In the genomic region with DNA sequence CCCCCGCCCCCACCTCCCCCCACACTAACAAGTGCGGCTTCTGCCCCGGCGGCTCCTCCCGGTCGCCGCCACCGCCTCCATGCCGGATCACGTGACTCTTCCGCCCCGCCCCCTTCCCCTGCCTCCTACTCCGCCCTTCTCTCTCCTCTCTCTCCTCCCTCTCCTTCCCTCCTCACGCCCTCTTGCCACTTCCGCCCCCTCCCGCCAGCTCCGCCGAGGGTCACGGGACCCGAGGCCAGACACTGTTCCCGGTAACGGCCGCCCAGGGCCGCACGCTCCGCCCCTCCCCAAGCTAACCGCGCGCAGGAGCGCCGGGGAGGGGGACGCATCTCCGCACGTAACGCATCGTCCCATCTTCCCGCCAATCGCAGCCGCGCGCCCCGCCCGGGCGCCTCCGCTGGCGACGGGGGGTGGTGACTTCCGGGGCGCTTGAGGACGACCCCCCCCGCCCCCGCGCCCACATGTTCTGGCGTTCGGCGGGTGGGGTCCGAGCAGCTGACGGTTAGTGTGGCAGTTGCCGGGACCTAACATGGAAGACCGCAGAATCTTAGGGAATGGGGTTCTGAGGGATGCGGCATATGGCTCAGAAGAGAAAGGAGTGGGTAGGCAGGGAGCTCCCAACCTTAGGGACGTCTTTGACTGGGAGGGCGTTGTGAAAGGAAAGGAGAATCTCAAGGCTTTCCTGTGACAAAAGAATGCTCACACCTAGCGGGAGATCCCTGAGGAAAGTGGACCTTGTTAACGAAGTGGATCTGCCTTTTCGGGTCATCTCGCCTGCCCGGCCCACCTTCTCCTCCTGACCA, we compare ENCODE assay signal across 1 cellular context.
TF ChIP-seq lines count a peak whose summit lies in the region.

A gene with protein sequence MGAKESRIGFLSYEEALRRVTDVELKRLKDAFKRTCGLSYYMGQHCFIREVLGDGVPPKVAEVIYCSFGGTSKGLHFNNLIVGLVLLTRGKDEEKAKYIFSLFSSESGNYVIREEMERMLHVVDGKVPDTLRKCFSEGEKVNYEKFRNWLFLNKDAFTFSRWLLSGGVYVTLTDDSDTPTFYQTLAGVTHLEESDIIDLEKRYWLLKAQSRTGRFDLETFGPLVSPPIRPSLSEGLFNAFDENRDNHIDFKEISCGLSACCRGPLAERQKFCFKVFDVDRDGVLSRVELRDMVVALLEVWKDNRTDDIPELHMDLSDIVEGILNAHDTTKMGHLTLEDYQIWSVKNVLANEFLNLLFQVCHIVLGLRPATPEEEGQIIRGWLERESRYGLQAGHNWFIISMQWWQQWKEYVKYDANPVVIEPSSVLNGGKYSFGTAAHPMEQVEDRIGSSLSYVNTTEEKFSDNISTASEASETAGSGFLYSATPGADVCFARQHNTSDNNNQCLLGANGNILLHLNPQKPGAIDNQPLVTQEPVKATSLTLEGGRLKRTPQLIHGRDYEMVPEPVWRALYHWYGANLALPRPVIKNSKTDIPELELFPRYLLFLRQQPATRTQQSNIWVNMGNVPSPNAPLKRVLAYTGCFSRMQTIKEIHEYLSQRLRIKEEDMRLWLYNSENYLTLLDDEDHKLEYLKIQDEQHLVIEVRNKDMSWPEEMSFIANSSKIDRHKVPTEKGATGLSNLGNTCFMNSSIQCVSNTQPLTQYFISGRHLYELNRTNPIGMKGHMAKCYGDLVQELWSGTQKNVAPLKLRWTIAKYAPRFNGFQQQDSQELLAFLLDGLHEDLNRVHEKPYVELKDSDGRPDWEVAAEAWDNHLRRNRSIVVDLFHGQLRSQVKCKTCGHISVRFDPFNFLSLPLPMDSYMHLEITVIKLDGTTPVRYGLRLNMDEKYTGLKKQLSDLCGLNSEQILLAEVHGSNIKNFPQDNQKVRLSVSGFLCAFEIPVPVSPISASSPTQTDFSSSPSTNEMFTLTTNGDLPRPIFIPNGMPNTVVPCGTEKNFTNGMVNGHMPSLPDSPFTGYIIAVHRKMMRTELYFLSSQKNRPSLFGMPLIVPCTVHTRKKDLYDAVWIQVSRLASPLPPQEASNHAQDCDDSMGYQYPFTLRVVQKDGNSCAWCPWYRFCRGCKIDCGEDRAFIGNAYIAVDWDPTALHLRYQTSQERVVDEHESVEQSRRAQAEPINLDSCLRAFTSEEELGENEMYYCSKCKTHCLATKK (N-terminal part only) (minus strand): TSS at position 92 of the 803 bp plus-strand sequence. CDS start 194 bp downstream, outside the sequence.

TF ChIP-seq in HepG2, 621 proteins besides CTCF, POLR2A, EP300 and RAD21 (continued from another document and continues in another):
- TF ChIP-seq, protein P1, sequence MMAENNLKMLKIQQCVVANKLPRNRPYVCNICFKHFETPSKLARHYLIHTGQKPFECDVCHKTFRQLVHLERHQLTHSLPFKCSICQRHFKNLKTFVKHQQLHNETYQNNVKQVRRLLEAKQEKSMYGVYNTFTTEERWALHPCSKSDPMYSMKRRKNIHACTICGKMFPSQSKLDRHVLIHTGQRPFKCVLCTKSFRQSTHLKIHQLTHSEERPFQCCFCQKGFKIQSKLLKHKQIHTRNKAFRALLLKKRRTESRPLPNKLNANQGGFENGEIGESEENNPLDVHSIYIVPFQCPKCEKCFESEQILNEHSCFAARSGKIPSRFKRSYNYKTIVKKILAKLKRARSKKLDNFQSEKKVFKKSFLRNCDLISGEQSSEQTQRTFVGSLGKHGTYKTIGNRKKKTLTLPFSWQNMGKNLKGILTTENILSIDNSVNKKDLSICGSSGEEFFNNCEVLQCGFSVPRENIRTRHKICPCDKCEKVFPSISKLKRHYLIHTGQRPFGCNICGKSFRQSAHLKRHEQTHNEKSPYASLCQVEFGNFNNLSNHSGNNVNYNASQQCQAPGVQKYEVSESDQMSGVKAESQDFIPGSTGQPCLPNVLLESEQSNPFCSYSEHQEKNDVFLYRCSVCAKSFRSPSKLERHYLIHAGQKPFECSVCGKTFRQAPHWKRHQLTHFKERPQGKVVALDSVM (CRISPR knock-in tag; IDR thresholded peaks at IDR 0.05), result peak; percentile 67
- TF ChIP-seq MAFG (CRISPR knock-in tag; IDR thresholded peaks at IDR 0.05) (no peak), ZNF101 (CRISPR knock-in tag; IDR thresholded peaks at IDR 0.05; ENCODE audit: borderline replicate concordance, low read depth) (no peak), FOXJ3 (CRISPR knock-in tag; IDR thresholded peaks at IDR 0.05; ENCODE audit: borderline replicate concordance) (no peak), ZNF124 (CRISPR knock-in tag; IDR thresholded peaks at IDR 0.05) (no peak), PTBP1 (IDR thresholded peaks at IDR 0.05; ENCODE audit: low read depth, low read length, poor library complexity, severe bottlenecking) (peak; percentile 84), BRD4 (CRISPR knock-in tag; IDR thresholded peaks at IDR 0.05) (no peak; the same call in 1 of the 2 replicates), KMT2A (CRISPR knock-in tag; IDR thresholded peaks at IDR 0.05) (peak; percentile 80), ATM (IDR thresholded peaks at IDR 0.05; ENCODE audit: borderline replicate concordance) (no peak), ZNF44 (CRISPR knock-in tag; IDR thresholded peaks at IDR 0.05) (0 out of 2 replicates have a peak, but pooled peaks have one; percentile 69), TSC22D2 (CRISPR knock-in tag; IDR thresholded peaks at IDR 0.05; ENCODE audit: borderline replicate concordance) (peak; percentile 58; the same call in 1 of the 2 replicates), CC2D1A (CRISPR knock-in tag; IDR thresholded peaks at IDR 0.05) (no peak), SP5 (CRISPR knock-in tag; IDR thresholded peaks at IDR 0.05; ENCODE audit: borderline replicate concordance, low read depth) (peak; percentile 70), NFRKB (IDR thresholded peaks at IDR 0.05) (no peak), GPN1 (CRISPR knock-in tag; IDR thresholded peaks at IDR 0.05; ENCODE audit: borderline replicate concordance) (no peak), NCOR1 (IDR thresholded peaks at IDR 0.05; ENCODE audit: borderline replicate concordance, low read length) (peak; percentile 81)
- TF ChIP-seq, protein P2, sequence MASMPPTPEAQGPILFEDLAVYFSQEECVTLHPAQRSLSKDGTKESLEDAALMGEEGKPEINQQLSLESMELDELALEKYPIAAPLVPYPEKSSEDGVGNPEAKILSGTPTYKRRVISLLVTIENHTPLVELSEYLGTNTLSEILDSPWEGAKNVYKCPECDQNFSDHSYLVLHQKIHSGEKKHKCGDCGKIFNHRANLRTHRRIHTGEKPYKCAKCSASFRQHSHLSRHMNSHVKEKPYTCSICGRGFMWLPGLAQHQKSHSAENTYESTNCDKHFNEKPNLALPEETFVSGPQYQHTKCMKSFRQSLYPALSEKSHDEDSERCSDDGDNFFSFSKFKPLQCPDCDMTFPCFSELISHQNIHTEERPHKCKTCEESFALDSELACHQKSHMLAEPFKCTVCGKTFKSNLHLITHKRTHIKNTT (CRISPR knock-in tag; IDR thresholded peaks at IDR 0.05), result no peak
- TF ChIP-seq, protein P3, sequence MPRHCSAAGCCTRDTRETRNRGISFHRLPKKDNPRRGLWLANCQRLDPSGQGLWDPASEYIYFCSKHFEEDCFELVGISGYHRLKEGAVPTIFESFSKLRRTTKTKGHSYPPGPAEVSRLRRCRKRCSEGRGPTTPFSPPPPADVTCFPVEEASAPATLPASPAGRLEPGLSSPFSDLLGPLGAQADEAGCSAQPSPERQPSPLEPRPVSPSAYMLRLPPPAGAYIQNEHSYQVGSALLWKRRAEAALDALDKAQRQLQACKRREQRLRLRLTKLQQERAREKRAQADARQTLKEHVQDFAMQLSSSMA (CRISPR knock-in tag; IDR thresholded peaks at IDR 0.05), result no peak; the same call in 1 of the 2 replicates
- TF ChIP-seq, protein P4, sequence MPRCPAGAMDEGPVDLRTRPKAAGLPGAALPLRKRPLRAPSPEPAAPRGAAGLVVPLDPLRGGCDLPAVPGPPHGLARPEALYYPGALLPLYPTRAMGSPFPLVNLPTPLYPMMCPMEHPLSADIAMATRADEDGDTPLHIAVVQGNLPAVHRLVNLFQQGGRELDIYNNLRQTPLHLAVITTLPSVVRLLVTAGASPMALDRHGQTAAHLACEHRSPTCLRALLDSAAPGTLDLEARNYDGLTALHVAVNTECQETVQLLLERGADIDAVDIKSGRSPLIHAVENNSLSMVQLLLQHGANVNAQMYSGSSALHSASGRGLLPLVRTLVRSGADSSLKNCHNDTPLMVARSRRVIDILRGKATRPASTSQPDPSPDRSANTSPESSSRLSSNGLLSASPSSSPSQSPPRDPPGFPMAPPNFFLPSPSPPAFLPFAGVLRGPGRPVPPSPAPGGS (CRISPR knock-in tag; IDR thresholded peaks at IDR 0.05), result peak; percentile 77; the same call in 1 of the 2 replicates
- TF ChIP-seq, protein P5, sequence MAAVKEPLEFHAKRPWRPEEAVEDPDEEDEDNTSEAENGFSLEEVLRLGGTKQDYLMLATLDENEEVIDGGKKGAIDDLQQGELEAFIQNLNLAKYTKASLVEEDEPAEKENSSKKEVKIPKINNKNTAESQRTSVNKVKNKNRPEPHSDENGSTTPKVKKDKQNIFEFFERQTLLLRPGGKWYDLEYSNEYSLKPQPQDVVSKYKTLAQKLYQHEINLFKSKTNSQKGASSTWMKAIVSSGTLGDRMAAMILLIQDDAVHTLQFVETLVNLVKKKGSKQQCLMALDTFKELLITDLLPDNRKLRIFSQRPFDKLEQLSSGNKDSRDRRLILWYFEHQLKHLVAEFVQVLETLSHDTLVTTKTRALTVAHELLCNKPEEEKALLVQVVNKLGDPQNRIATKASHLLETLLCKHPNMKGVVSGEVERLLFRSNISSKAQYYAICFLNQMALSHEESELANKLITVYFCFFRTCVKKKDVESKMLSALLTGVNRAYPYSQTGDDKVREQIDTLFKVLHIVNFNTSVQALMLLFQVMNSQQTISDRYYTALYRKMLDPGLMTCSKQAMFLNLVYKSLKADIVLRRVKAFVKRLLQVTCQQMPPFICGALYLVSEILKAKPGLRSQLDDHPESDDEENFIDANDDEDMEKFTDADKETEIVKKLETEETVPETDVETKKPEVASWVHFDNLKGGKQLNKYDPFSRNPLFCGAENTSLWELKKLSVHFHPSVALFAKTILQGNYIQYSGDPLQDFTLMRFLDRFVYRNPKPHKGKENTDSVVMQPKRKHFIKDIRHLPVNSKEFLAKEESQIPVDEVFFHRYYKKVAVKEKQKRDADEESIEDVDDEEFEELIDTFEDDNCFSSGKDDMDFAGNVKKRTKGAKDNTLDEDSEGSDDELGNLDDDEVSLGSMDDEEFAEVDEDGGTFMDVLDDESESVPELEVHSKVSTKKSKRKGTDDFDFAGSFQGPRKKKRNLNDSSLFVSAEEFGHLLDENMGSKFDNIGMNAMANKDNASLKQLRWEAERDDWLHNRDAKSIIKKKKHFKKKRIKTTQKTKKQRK (IDR thresholded peaks at IDR 0.05; ENCODE audit: low read length), result no peak
- TF ChIP-seq, protein P6, sequence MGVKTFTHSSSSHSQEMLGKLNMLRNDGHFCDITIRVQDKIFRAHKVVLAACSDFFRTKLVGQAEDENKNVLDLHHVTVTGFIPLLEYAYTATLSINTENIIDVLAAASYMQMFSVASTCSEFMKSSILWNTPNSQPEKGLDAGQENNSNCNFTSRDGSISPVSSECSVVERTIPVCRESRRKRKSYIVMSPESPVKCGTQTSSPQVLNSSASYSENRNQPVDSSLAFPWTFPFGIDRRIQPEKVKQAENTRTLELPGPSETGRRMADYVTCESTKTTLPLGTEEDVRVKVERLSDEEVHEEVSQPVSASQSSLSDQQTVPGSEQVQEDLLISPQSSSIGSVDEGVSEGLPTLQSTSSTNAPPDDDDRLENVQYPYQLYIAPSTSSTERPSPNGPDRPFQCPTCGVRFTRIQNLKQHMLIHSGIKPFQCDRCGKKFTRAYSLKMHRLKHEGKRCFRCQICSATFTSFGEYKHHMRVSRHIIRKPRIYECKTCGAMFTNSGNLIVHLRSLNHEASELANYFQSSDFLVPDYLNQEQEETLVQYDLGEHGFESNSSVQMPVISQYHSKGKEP (CRISPR knock-in tag; IDR thresholded peaks at IDR 0.05), result no peak
- TF ChIP-seq, protein P7, sequence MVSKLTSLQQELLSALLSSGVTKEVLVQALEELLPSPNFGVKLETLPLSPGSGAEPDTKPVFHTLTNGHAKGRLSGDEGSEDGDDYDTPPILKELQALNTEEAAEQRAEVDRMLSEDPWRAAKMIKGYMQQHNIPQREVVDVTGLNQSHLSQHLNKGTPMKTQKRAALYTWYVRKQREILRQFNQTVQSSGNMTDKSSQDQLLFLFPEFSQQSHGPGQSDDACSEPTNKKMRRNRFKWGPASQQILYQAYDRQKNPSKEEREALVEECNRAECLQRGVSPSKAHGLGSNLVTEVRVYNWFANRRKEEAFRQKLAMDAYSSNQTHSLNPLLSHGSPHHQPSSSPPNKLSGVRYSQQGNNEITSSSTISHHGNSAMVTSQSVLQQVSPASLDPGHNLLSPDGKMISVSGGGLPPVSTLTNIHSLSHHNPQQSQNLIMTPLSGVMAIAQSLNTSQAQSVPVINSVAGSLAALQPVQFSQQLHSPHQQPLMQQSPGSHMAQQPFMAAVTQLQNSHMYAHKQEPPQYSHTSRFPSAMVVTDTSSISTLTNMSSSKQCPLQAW (CRISPR knock-in tag; IDR thresholded peaks at IDR 0.05), result peak; percentile 94
- TF ChIP-seq, protein P8, sequence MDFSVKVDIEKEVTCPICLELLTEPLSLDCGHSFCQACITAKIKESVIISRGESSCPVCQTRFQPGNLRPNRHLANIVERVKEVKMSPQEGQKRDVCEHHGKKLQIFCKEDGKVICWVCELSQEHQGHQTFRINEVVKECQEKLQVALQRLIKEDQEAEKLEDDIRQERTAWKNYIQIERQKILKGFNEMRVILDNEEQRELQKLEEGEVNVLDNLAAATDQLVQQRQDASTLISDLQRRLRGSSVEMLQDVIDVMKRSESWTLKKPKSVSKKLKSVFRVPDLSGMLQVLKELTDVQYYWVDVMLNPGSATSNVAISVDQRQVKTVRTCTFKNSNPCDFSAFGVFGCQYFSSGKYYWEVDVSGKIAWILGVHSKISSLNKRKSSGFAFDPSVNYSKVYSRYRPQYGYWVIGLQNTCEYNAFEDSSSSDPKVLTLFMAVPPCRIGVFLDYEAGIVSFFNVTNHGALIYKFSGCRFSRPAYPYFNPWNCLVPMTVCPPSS (IDR thresholded peaks at IDR 0.05), result 0 out of 2 replicates have a peak, but pooled peaks have one; percentile 59
- TF ChIP-seq, protein P9, sequence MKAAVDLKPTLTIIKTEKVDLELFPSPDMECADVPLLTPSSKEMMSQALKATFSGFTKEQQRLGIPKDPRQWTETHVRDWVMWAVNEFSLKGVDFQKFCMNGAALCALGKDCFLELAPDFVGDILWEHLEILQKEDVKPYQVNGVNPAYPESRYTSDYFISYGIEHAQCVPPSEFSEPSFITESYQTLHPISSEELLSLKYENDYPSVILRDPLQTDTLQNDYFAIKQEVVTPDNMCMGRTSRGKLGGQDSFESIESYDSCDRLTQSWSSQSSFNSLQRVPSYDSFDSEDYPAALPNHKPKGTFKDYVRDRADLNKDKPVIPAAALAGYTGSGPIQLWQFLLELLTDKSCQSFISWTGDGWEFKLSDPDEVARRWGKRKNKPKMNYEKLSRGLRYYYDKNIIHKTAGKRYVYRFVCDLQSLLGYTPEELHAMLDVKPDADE (CRISPR knock-in tag; IDR thresholded peaks at IDR 0.05), result no peak
- TF ChIP-seq, protein P10, sequence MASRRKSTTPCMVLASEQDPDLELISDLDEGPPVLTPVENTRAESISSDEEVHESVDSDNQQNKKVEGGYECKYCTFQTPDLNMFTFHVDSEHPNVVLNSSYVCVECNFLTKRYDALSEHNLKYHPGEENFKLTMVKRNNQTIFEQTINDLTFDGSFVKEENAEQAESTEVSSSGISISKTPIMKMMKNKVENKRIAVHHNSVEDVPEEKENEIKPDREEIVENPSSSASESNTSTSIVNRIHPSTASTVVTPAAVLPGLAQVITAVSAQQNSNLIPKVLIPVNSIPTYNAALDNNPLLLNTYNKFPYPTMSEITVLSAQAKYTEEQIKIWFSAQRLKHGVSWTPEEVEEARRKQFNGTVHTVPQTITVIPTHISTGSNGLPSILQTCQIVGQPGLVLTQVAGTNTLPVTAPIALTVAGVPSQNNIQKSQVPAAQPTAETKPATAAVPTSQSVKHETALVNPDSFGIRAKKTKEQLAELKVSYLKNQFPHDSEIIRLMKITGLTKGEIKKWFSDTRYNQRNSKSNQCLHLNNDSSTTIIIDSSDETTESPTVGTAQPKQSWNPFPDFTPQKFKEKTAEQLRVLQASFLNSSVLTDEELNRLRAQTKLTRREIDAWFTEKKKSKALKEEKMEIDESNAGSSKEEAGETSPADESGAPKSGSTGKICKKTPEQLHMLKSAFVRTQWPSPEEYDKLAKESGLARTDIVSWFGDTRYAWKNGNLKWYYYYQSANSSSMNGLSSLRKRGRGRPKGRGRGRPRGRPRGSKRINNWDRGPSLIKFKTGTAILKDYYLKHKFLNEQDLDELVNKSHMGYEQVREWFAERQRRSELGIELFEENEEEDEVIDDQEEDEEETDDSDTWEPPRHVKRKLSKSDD (CRISPR knock-in tag; IDR thresholded peaks at IDR 0.05; ENCODE audit: low read depth), result no peak
